In genomic region chr13:99063952-99064351, GRCh38 we compare ENCODE assay signal across 1 cellular context.
TF ChIP-seq lines count a peak whose summit lies in the region.

No MANE protein-coding gene starts in this region.

TF ChIP-seq in GM12878, 131 proteins besides CTCF, POLR2A, EP300 and RAD21 (continued from another document):
- TF ChIP-seq ZBTB11 (CRISPR knock-in tag; IDR thresholded peaks at IDR 0.05) (no peak), PKNOX1 (IDR thresholded peaks at IDR 0.05) (no peak), MXI1 (IDR thresholded peaks at IDR 0.05; ENCODE audit: low read depth, low read length) (no peak), BRCA1 (IDR thresholded peaks at IDR 0.05; ENCODE audit: low read depth, low read length) (no peak), RUNX3 (IDR thresholded peaks at IDR 0.05; ENCODE audit: low read length) (no peak)
